9 cellular contexts compared by ENCODE assay signal in genomic region chr4:153346031-153346430, GRCh38. TPM values are rescaled to one million over a fixed set of nuclear protein-coding genes. Genes with fewer than 3 reads are reported as not detected.
DNase-seq lines count a peak whose midpoint lies in the region; ATAC-seq, FAIRE-seq and TF ChIP-seq lines count a peak whose summit lies in the region.
"Had no signal": no experiment of that assay in that cellular context is flagged by ENCODE, and none has a peak within 500 bp of the region (broad histone marks: within the 10 kb centered on the region; RNA-seq: fewer than 3 reads in every experiment).

No MANE protein-coding gene starts in this region.

- POLR2A ChIA-PET in activated CD4-positive, alpha-beta memory T cell treated with anti-CD3 and anti-CD28 coated beads for 36 hours (lab: Charles Lee) = interaction anchor here (0.8 to 1.6 kb wide), 5 partner anchors 25 to 297 kb away, joined by 3 to 5 read pairs (median 3); no protein-coding TSS in a partner anchor
- POLR2A ChIA-PET in HEK293T (lab: Yijun Ruan, JAX) = interaction anchor here (0.6 to 2.2 kb wide), 12 partner anchors 9 to 408 kb away, joined by 3 to 14 read pairs (median 4); partner anchors contain the start of genes TMEM131L and TRIM2

- TF ChIP-seq CTCF in GM10266 (IDR thresholded peaks at IDR 0.05; ENCODE audit: control insufficient read depth, insufficient read depth, low read depth, missing control alignments) = no peak

- DNase-seq in GM12891 (ENCODE audit: insufficient read length, low spot score) (no peak), immature natural killer cell (no peak), T1000 (lab: John Stamatoyannopoulos, UW) (no peak), HEK293T (ENCODE audit: extremely low spot score) (no peak), GM10266 (ENCODE audit: extremely low spot score) (no peak)
- no peak for DNase-seq in activated CD4-positive, alpha-beta memory T cell treated with anti-CD3 and anti-CD28 coated beads for 36 hours

- H3K4me3 Mint-ChIP-seq in activated CD4-positive, alpha-beta memory T cell treated with anti-CD3 and anti-CD28 coated beads for 36 hours = peak overlapping the region; percentile 93
- peak overlapping the region in 4 of 5 donors; percentile 86 to 95 (median 90) for H3K4me3 Mint-ChIP-seq in immature natural killer cell

- CTCF ChIA-PET in activated CD4-positive, alpha-beta memory T cell treated with anti-CD3 and anti-CD28 coated beads for 36 hours (lab: Charles Lee) = interaction anchor here (0.7 to 6.4 kb wide), 20 partner anchors 9 to 404 kb away, joined by 3 to 43 read pairs (median 6); partner anchors contain the start of gene TMEM131L
- CTCF ChIA-PET in HEK293T (lab: Yijun Ruan, JAX) = interaction anchor here (0.5 to 3.7 kb wide), 7 partner anchors 87 to 1065 kb away, joined by 3 to 22 read pairs (median 4); no protein-coding TSS in a partner anchor

- no peaks in the 10 kb centered on the region for H3K9me3 Mint-ChIP-seq in activated CD4-positive, alpha-beta memory T cell treated with anti-CD3 and anti-CD28 coated beads for 36 hours
- H3K9me3 Mint-ChIP-seq in immature natural killer cell = no peaks in the 10 kb centered on the region

- no peaks in the 10 kb centered on the region for H3K27me3 Mint-ChIP-seq in activated CD4-positive, alpha-beta memory T cell treated with anti-CD3 and anti-CD28 coated beads for 36 hours
- H3K27me3 Mint-ChIP-seq in immature natural killer cell (ENCODE audit: low read depth in 3 of 3) = peaks cover 2 to 5% (median 4%) of the 10 kb centered on the region in 3 donors

- ATAC-seq in GM19467 (IDR thresholded peaks at IDR 0.05; ENCODE audit: unreplicated experiment) = no peak

- H3K27ac Mint-ChIP-seq in activated CD4-positive, alpha-beta memory T cell treated with anti-CD3 and anti-CD28 coated beads for 36 hours = no peak overlapping the region
- H3K27ac Mint-ChIP-seq in immature natural killer cell = no peak overlapping the region

- peaks cover 15% of the 10 kb centered on the region for H3K4me1 ChIP-seq in ACC112 (ENCODE audit: control insufficient read depth, insufficient read depth, low read length, unreplicated experiment)

- no peak for TF ChIP-seq POLR2A in GM12891 (IDR thresholded peaks at IDR 0.05; ENCODE audit: low read depth, low read length)

- no peak overlapping the region for H3K27ac ChIP-seq in ACC112 (ENCODE audit: low read depth, low read length)
- H3K27ac ChIP-seq: epithelial cell of prostate had no signal

- FAIRE-seq in GM12891 (lab: Jason Lieb, UNC) = no peak

- peak overlapping the region; percentile 90 for H3K4me3 ChIP-seq in ACC112 (ENCODE audit: low read depth, low read length)

- H3K79me2 ChIP-seq in ACC112 (ENCODE audit: control insufficient read depth, insufficient read depth, low read length, unreplicated experiment) = peaks cover 42% of the 10 kb centered on the region

- peak overlapping the region; percentile 94 for H2AFZ ChIP-seq in ACC112 (ENCODE audit: low read length, unreplicated experiment)

- intact Hi-C loops in activated CD4-positive, alpha-beta memory T cell treated with anti-CD3 and anti-CD28 coated beads for 36 hours (cut with micrococcal nuclease) = no loop called here

- H3K27me3 ChIP-seq in ACC112 (ENCODE audit: insufficient read depth, low read length) = no peaks in the 10 kb centered on the region

- peaks cover 28% of the 10 kb centered on the region for H3K4me1 Mint-ChIP-seq in activated CD4-positive, alpha-beta memory T cell treated with anti-CD3 and anti-CD28 coated beads for 36 hours (ENCODE audit: low read depth)
- peaks cover 6 to 11% of the 10 kb centered on the region in 2 donors for H3K4me1 Mint-ChIP-seq in immature natural killer cell

- H3K36me3 ChIP-seq in ACC112 (ENCODE audit: insufficient read depth, low read length) = no peaks in the 10 kb centered on the region

- peaks cover 3% of the 10 kb centered on the region for H3K36me3 Mint-ChIP-seq in activated CD4-positive, alpha-beta memory T cell treated with anti-CD3 and anti-CD28 coated beads for 36 hours
- no peaks in the 10 kb centered on the region for H3K36me3 Mint-ChIP-seq in immature natural killer cell

TF ChIP-seq in GM12891, 5 proteins besides CTCF, POLR2A, EP300 and RAD21:
- TF ChIP-seq POLR2AphosphoS5 (IDR thresholded peaks at IDR 0.05; ENCODE audit: low read depth, low read length) (no peak), POU2F2 (IDR thresholded peaks at IDR 0.05; ENCODE audit: low read depth, low read length) (no peak), PAX5 (IDR thresholded peaks at IDR 0.05; ENCODE audit: insufficient read depth, low read length, severe bottlenecking) (no peak), SPI1 (IDR thresholded peaks at IDR 0.05; ENCODE audit: low read depth, low read length) (peak; percentile 31; the same call in 1 of the 2 replicates), TAF1 (IDR thresholded peaks at IDR 0.05; ENCODE audit: low read depth, low read length) (no peak)

TF ChIP-seq in HEK293T, 16 proteins besides CTCF, POLR2A, EP300 and RAD21:
- no peak for TF ChIP-seq SP1 (IDR thresholded peaks at IDR 0.05)
- no peak for TF ChIP-seq L3MBTL2 (conservative IDR thresholded peaks at IDR 0.05)
- no peak for TF ChIP-seq ELF4 (IDR thresholded peaks at IDR 0.05)
- no peak for TF ChIP-seq NFRKB (IDR thresholded peaks at IDR 0.05)
- no peak for TF ChIP-seq PKNOX1 (IDR thresholded peaks at IDR 0.05)
- TF ChIP-seq TARDBP (IDR thresholded peaks at IDR 0.05) = no peak
- TF ChIP-seq ZNF384 (IDR thresholded peaks at IDR 0.05) = no peak
- no peak for TF ChIP-seq LEF1 (IDR thresholded peaks at IDR 0.05; ENCODE audit: borderline replicate concordance)
- no peak for TF ChIP-seq FOXA1 (IDR thresholded peaks at IDR 0.05)
- TF ChIP-seq BHLHE40 (IDR thresholded peaks at IDR 0.05; ENCODE audit: borderline replicate concordance) = no peak
- TF ChIP-seq FOXK2 (IDR thresholded peaks at IDR 0.05) = no peak
- no peak for TF ChIP-seq FOXM1 (IDR thresholded peaks at IDR 0.05; ENCODE audit: borderline replicate concordance)
- TF ChIP-seq HDGF (IDR thresholded peaks at IDR 0.05; ENCODE audit: borderline replicate concordance) = no peak
- TF ChIP-seq SUZ12 (IDR thresholded peaks at IDR 0.05) = no peak
- no peak for TF ChIP-seq CTBP1 (IDR thresholded peaks at IDR 0.05; ENCODE audit: borderline replicate concordance)
- no peak for TF ChIP-seq ARNT (IDR thresholded peaks at IDR 0.05)

RNA-seq across cellular contexts. Expression of gene MND1, which starts 1.5 kb away (rescaled TPM):
- 20.5 TPM for polyA plus RNA-seq in GM12891 (2012; ENCODE audit: low read depth, missing spikeins)
- 10 to 100 TPM; 32.0 to 36.1 TPM for total RNA-seq in activated CD4-positive, alpha-beta memory T cell treated with anti-CD3 and anti-CD28 coated beads for 36 hours
- polyA plus RNA-seq in immature natural killer cell = under 1 TPM in 2 of 3 donors, not detected in 1; 0.67 to 0.82 TPM
